Comparison of ENCODE assay signal across 13 cellular contexts in the genomic region with DNA sequence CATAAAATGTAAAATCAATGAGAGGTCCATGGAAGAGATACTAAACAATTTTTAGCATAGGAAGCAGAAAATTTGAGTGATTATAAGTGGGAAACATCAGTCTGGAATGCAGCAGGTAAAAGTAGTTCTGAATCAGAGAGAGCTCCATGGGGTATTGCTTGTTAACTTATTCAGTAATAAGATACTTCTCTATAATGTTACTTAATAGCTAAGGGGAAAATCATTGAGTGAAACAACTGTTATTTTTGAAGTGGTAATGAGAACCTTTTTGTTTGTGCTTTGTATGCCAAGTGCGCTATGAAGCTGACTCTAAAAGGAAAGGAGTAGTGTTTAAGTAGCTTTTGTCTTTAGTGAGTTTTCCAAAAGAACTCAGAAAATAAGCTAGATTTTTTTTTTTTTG.
"Had no signal": no experiment of that assay in that cellular context is flagged by ENCODE, and none has a peak within 500 bp of the region (broad histone marks: within the 10 kb centered on the region; RNA-seq: fewer than 3 reads in every experiment).

No MANE protein-coding gene starts in this region.

- H3K9me3 Mint-ChIP-seq: activated T-helper 2 cell treated with anti-CD3 and anti-CD28 coated beads, Interferon-gamma antibody, Interleukin-2, Interleukin-4, amounts not matched to agents 10 μg/mL and 5 μg/mL and 100 μg/mL, durations not matched to agents 14 hours and 24 hours and 36 hours; naive thymus-derived CD4-positive, alpha-beta T cell had no signal

- H3K4me3 Mint-ChIP-seq: naive thymus-derived CD4-positive, alpha-beta T cell had no signal

- ATAC-seq: naive thymus-derived CD4-positive, alpha-beta T cell had no signal

- DNase-seq: activated naive CD4-positive, alpha-beta T cell treated with anti-CD3 and anti-CD28 coated beads, Interleukin-2, amount 50 U/mL, for 16 hours; brain microvascular endothelial cell; dermis blood vessel endothelial cell; erythroblast; hippocampal formation; naive thymus-derived CD4-positive, alpha-beta T cell; sigmoid colon; stimulated activated CD4-positive, alpha-beta T cell treated with anti-CD3 and anti-CD28 coated beads, Interleukin-2, amount 100 ng/mL, for 24 hours; stimulated activated naive CD4-positive, alpha-beta T cell; substantia nigra; T-helper 2 cell; trophoblast cell had no signal

- H3K27me3 Mint-ChIP-seq: naive thymus-derived CD4-positive, alpha-beta T cell had no signal

- H3K27ac Mint-ChIP-seq: activated T-helper 2 cell treated with anti-CD3 and anti-CD28 coated beads, Interferon-gamma antibody, Interleukin-2, Interleukin-4, amounts not matched to agents 10 μg/mL and 5 μg/mL and 100 μg/mL, durations not matched to agents 14 hours and 24 hours and 36 hours had no signal
